ENCODE assay signal across 2 cellular contexts in the genomic region with DNA sequence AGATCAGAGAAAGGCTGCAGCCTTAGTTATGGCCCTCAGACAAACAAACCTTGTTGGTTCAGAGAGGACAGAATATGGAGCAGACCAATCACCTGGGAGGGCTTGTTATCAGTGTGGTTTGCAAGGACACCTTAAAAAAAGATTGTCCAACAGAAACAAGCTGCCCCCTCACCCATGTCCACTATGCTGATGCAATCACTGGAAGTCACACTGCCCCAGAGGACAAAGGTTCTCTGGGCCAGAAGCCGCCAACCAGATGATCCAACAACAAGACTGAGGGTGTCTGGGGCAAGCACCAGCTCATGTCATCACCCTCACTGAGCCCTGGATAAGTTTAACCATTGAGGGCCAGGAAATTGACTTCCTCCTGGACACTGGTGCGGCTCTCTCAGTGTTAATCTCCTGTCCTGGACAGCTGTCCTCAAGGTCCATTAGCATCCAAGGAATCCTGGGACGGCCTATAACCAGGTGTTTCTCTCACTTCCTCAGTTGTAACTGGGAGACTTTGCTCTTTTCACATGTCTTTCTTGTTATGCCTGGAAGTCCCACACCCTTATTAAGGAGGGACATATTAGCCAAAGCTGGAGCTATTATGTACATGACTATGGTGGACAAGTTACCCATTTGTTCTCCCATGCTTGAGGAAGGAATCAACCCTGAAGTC.
TF ChIP-seq lines count a peak whose summit lies in the region.

No MANE protein-coding gene starts in this region.

TF ChIP-seq in WTC11, 78 proteins besides CTCF, POLR2A, EP300 and RAD21:
- TF ChIP-seq, protein P1, sequence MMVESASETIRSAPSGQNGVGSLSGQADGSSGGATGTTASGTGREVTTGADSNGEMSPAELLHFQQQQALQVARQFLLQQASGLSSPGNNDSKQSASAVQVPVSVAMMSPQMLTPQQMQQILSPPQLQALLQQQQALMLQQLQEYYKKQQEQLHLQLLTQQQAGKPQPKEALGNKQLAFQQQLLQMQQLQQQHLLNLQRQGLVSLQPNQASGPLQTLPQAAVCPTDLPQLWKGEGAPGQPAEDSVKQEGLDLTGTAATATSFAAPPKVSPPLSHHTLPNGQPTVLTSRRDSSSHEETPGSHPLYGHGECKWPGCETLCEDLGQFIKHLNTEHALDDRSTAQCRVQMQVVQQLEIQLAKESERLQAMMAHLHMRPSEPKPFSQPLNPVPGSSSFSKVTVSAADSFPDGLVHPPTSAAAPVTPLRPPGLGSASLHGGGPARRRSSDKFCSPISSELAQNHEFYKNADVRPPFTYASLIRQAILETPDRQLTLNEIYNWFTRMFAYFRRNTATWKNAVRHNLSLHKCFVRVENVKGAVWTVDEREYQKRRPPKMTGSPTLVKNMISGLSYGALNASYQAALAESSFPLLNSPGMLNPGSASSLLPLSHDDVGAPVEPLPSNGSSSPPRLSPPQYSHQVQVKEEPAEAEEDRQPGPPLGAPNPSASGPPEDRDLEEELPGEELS (CRISPR knock-in tag; IDR thresholded peaks at IDR 0.05) = no peak
- peak; percentile 99 for TF ChIP-seq GABPB1 (CRISPR knock-in tag; IDR thresholded peaks at IDR 0.05)

TF ChIP-seq in liver, 16 proteins besides CTCF, POLR2A, EP300 and RAD21 (continued from another document):
- TF ChIP-seq, protein P2, sequence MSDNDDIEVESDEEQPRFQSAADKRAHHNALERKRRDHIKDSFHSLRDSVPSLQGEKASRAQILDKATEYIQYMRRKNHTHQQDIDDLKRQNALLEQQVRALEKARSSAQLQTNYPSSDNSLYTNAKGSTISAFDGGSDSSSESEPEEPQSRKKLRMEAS (IDR thresholded peaks at IDR 0.05) = peak; percentile 94
- peak; percentile 79 for TF ChIP-seq FOXA2 (IDR thresholded peaks at IDR 0.05)
- TF ChIP-seq GABPA (IDR thresholded peaks at IDR 0.05 in 1 of 2, conservative IDR thresholded peaks at IDR 0.05 in 1 of 2) = peak in 1 of 2 donors; percentile 42
- TF ChIP-seq RXRA (IDR thresholded peaks at IDR 0.05) = peak; percentile 96 to 98
- TF ChIP-seq HNF4A (conservative IDR thresholded peaks at IDR 0.05) = peak; percentile 99 to 100
- peak; percentile 99 for TF ChIP-seq SP1 (IDR thresholded peaks at IDR 0.05)
- no peak for TF ChIP-seq TAF1 (conservative IDR thresholded peaks at IDR 0.05)
- peak; percentile 97 for TF ChIP-seq HNF4G (IDR thresholded peaks at IDR 0.05)
- TF ChIP-seq FOXA1 (IDR thresholded peaks at IDR 0.05) = peak; percentile 55
- TF ChIP-seq, protein P3, sequence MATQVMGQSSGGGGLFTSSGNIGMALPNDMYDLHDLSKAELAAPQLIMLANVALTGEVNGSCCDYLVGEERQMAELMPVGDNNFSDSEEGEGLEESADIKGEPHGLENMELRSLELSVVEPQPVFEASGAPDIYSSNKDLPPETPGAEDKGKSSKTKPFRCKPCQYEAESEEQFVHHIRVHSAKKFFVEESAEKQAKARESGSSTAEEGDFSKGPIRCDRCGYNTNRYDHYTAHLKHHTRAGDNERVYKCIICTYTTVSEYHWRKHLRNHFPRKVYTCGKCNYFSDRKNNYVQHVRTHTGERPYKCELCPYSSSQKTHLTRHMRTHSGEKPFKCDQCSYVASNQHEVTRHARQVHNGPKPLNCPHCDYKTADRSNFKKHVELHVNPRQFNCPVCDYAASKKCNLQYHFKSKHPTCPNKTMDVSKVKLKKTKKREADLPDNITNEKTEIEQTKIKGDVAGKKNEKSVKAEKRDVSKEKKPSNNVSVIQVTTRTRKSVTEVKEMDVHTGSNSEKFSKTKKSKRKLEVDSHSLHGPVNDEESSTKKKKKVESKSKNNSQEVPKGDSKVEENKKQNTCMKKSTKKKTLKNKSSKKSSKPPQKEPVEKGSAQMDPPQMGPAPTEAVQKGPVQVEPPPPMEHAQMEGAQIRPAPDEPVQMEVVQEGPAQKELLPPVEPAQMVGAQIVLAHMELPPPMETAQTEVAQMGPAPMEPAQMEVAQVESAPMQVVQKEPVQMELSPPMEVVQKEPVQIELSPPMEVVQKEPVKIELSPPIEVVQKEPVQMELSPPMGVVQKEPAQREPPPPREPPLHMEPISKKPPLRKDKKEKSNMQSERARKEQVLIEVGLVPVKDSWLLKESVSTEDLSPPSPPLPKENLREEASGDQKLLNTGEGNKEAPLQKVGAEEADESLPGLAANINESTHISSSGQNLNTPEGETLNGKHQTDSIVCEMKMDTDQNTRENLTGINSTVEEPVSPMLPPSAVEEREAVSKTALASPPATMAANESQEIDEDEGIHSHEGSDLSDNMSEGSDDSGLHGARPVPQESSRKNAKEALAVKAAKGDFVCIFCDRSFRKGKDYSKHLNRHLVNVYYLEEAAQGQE (IDR thresholded peaks at IDR 0.05) = peak; percentile 66
- TF ChIP-seq EGR1 (IDR thresholded peaks at IDR 0.05; ENCODE audit: low read depth in 2 of 2) = no peak
- no peak for TF ChIP-seq NR2F2 (IDR thresholded peaks at IDR 0.05)
